ENCODE assay signal across 2 cellular contexts in genomic region chr6:47129129-47129528, GRCh38.
TF ChIP-seq lines count a peak whose summit lies in the region.

No MANE protein-coding gene starts in this region.

TF ChIP-seq in SK-N-SH treated with all-trans-retinoic acid at 6 μM for 48 hours, 23 proteins besides CTCF, POLR2A, EP300 and RAD21 (continued from another document):
- TF ChIP-seq TSHZ2 (CRISPR knock-in tag; IDR thresholded peaks at IDR 0.05) (no peak), TCF4 (CRISPR knock-in tag; IDR thresholded peaks at IDR 0.05; ENCODE audit: borderline replicate concordance) (no peak), RARB (CRISPR knock-in tag; IDR thresholded peaks at IDR 0.05) (no peak), ZNF70 (CRISPR knock-in tag; IDR thresholded peaks at IDR 0.05) (no peak), CREB5 (CRISPR knock-in tag; IDR thresholded peaks at IDR 0.05; ENCODE audit: low read depth) (no peak), ESRRG (CRISPR knock-in tag; IDR thresholded peaks at IDR 0.05) (no peak), ZNF565 (CRISPR knock-in tag; conservative IDR thresholded peaks at IDR 0.05; ENCODE audit: low read depth) (no peak), PATZ1 (CRISPR knock-in tag; IDR thresholded peaks at IDR 0.05; ENCODE audit: borderline replicate concordance) (no peak), CSRNP3 (CRISPR knock-in tag; IDR thresholded peaks at IDR 0.05) (no peak), ZFP30 (CRISPR knock-in tag; IDR thresholded peaks at IDR 0.05) (no peak), ZC3H10 (CRISPR knock-in tag; IDR thresholded peaks at IDR 0.05) (no peak), TOX (CRISPR knock-in tag; IDR thresholded peaks at IDR 0.05; ENCODE audit: borderline replicate concordance) (no peak), POU6F1 (CRISPR knock-in tag; IDR thresholded peaks at IDR 0.05; ENCODE audit: borderline replicate concordance, low read depth) (no peak), PPARA (CRISPR knock-in tag; IDR thresholded peaks at IDR 0.05; ENCODE audit: borderline replicate concordance) (no peak), CSDC2 (CRISPR knock-in tag; IDR thresholded peaks at IDR 0.05) (no peak), OSR1 (CRISPR knock-in tag; IDR thresholded peaks at IDR 0.05) (no peak), SNAI2 (CRISPR knock-in tag; IDR thresholded peaks at IDR 0.05) (no peak), ZNF8 (CRISPR knock-in tag; IDR thresholded peaks at IDR 0.05) (no peak), GLIS3 (CRISPR knock-in tag; IDR thresholded peaks at IDR 0.05) (no peak)

TF ChIP-seq in SK-N-SH, 30 proteins besides CTCF, POLR2A, EP300 and RAD21 (continued from another document):
- no peak for TF ChIP-seq RXRA (IDR thresholded peaks at IDR 0.05; ENCODE audit: borderline replicate concordance, low read depth)
